ENCODE assay signal across 20 cellular contexts in genomic region chr2:58497189-58497588, GRCh38.
DNase-seq lines count a peak whose midpoint lies in the region; ATAC-seq and TF ChIP-seq lines count a peak whose summit lies in the region.
"Had no signal": no experiment of that assay in that cellular context is flagged by ENCODE, and none has a peak within 500 bp of the region (broad histone marks: within the 10 kb centered on the region; RNA-seq: fewer than 3 reads in every experiment).

No MANE protein-coding gene starts in this region.

- H3K9me3 ChIP-seq in NT2/D1 (ENCODE audit: insufficient read depth, low read length), result no peaks in the 10 kb centered on the region
- H3K9me3 ChIP-seq in colonic mucosa, result no peaks in the 10 kb centered on the region
- H3K9me3 ChIP-seq: prostate gland, SJCRH30 had no signal

- H3K4me3 ChIP-seq in GM23338, result no peak overlapping the region
- no peak overlapping the region for H3K4me3 ChIP-seq in NT2/D1 (ENCODE audit: insufficient read length, low read depth)
- H3K4me3 ChIP-seq in colonic mucosa, result no peak overlapping the region
- H3K4me3 ChIP-seq: prostate gland, SJCRH30 had no signal

- intact Hi-C loops in colonic mucosa (cut with DNase I), result no loop called here

- H3K27ac ChIP-seq in GM23338 (ENCODE audit: low read depth) (peak overlapping the region; percentile 18), foreskin keratinocyte (no peak overlapping the region), colonic mucosa (no peak overlapping the region)
- H3K27ac ChIP-seq: prostate gland, SJCRH30 had no signal

- peaks cover 67% of the 10 kb centered on the region for H3K4me1 ChIP-seq in GM23338 (ENCODE audit: insufficient read depth)
- H3K4me1 ChIP-seq in NT2/D1 (ENCODE audit: insufficient read depth, insufficient read length), result no peaks in the 10 kb centered on the region
- H3K4me1 ChIP-seq in foreskin keratinocyte, result no peaks in the 10 kb centered on the region
- H3K4me1 ChIP-seq in colonic mucosa, result no peaks in the 10 kb centered on the region
- H3K4me1 ChIP-seq: prostate gland, SJCRH30 had no signal

- H3K36me3 Mint-ChIP-seq in GM23338 (ENCODE audit: low read depth) (no peaks in the 10 kb centered on the region), nephron progenitor cell (ENCODE audit: low read depth) (no peaks in the 10 kb centered on the region)
- H3K36me3 Mint-ChIP-seq: activated naive CD8-positive, alpha-beta T cell treated with anti-CD3 and anti-CD28 coated beads for 36 hours; natural killer cell treated with Interleukin-12 subunit alpha and Interleukin-12 subunit beta and Interleukin-15 and Interleukin-18, amount 100 ng/mL, for 72 hours had no signal

- CTCF ChIA-PET in GM10248 (lab: Yijun Ruan, JAX), result no interaction called here

- no peaks in the 10 kb centered on the region for H3K36me3 ChIP-seq in GM23338 (ENCODE audit: insufficient read depth)
- no peaks in the 10 kb centered on the region for H3K36me3 ChIP-seq in NT2/D1 (ENCODE audit: insufficient read depth, insufficient read length, low read length)
- no peaks in the 10 kb centered on the region for H3K36me3 ChIP-seq in colonic mucosa
- H3K36me3 ChIP-seq: prostate gland, SJCRH30 had no signal

- no peak overlapping the region for H3K4me2 ChIP-seq in GM23338

- peak; percentile 81 for DNase-seq in GM23338 (ENCODE audit: low spot score)
- DNase-seq in NT2/D1 (ENCODE audit: low read depth, low spot score), result peak; percentile 62
- DNase-seq in foreskin keratinocyte, result peak; percentile 6 to 51
- no peak for DNase-seq in nephron progenitor cell
- DNase-seq in GM10248 (ENCODE audit: extremely low spot score), result no peak
- no peak for DNase-seq in COLO829 (ENCODE audit: low spot score)
- DNase-seq in colonic mucosa, result no peak
- DNase-seq: activated B cell treated with CpG ODN at 0.5 μM for 24 hours; activated naive CD8-positive, alpha-beta T cell treated with anti-CD3 and anti-CD28 coated beads for 36 hours; HFFc6; kidney; NCI-H1930; NCI-H524; SJCRH30; T-helper 17 cell had no signal

- H3K4me1 Mint-ChIP-seq in GM23338 (peaks cover 64% of the 10 kb centered on the region), nephron progenitor cell (peaks cover 44% of the 10 kb centered on the region)
- H3K4me1 Mint-ChIP-seq: activated B cell treated with CpG ODN at 0.5 μM for 24 hours; activated naive CD8-positive, alpha-beta T cell treated with anti-CD3 and anti-CD28 coated beads for 36 hours; T-helper 17 cell had no signal

- H3K9me3 Mint-ChIP-seq in GM23338 (no peaks in the 10 kb centered on the region), nephron progenitor cell (no peaks in the 10 kb centered on the region)
- H3K9me3 Mint-ChIP-seq: activated B cell treated with CpG ODN at 0.5 μM for 24 hours; activated naive CD8-positive, alpha-beta T cell treated with anti-CD3 and anti-CD28 coated beads for 36 hours; activated T-helper 1 cell treated with anti-CD3 and anti-CD28 coated beads, Interleukin-12 subunit alpha, Interleukin-12 subunit beta, Interleukin-2, Interleukin-4 antibody, amounts not matched to agents 30 ng/mL and 10 ng/mL and 1 ng/mL, durations not matched to agents 14 hours and 24 hours and 36 hours; HFFc6; natural killer cell treated with Interleukin-12 subunit alpha and Interleukin-12 subunit beta and Interleukin-15 and Interleukin-18, amount 100 ng/mL, for 72 hours had no signal

- no peaks in the 10 kb centered on the region for H4K20me1 ChIP-seq in GM23338 (replicated peaks; ENCODE audit: insufficient read depth)

- H3K27me3 Mint-ChIP-seq in GM23338 (ENCODE audit: insufficient read depth, low read depth, poor library complexity) (no peaks in the 10 kb centered on the region), nephron progenitor cell (ENCODE audit: low read depth, poor library complexity) (peaks cover 3% of the 10 kb centered on the region)
- H3K27me3 Mint-ChIP-seq: activated B cell treated with CpG ODN at 0.5 μM for 24 hours; activated naive CD8-positive, alpha-beta T cell treated with anti-CD3 and anti-CD28 coated beads for 36 hours; natural killer cell treated with Interleukin-12 subunit alpha and Interleukin-12 subunit beta and Interleukin-15 and Interleukin-18, amount 100 ng/mL, for 72 hours had no signal

- peak overlapping the region; percentile 33 for H3K4me3 Mint-ChIP-seq in GM23338
- H3K4me3 Mint-ChIP-seq in nephron progenitor cell, result peak overlapping the region; percentile 44
- H3K4me3 Mint-ChIP-seq: activated B cell treated with CpG ODN at 0.5 μM for 24 hours; activated naive CD8-positive, alpha-beta T cell treated with anti-CD3 and anti-CD28 coated beads for 36 hours; activated T-helper 1 cell treated with anti-CD3 and anti-CD28 coated beads, Interleukin-12 subunit alpha, Interleukin-12 subunit beta, Interleukin-2, Interleukin-4 antibody, amounts not matched to agents 30 ng/mL and 10 ng/mL and 1 ng/mL, durations not matched to agents 14 hours and 24 hours and 36 hours; HFFc6; natural killer cell treated with Interleukin-12 subunit alpha and Interleukin-12 subunit beta and Interleukin-15 and Interleukin-18, amount 100 ng/mL, for 72 hours; T-helper 17 cell had no signal

- TF ChIP-seq CTCF in GM23338 (conservative IDR thresholded peaks at IDR 0.05; ENCODE audit: low read depth in 2 of 2), result no peak
- TF ChIP-seq CTCF in foreskin keratinocyte (conservative IDR thresholded peaks at IDR 0.05), result no peak
- TF ChIP-seq CTCF in nephron progenitor cell (IDR thresholded peaks at IDR 0.05), result no peak
- no peak for TF ChIP-seq CTCF in GM10248 (IDR thresholded peaks at IDR 0.05; ENCODE audit: control extremely low read depth, extremely low read depth, low read depth, missing control alignments)
- no peak for TF ChIP-seq CTCF in colonic mucosa (IDR thresholded peaks at IDR 0.05)

- no peak overlapping the region for H2AFZ ChIP-seq in GM23338

- H3K9ac ChIP-seq in NT2/D1 (ENCODE audit: insufficient read length, low read depth) (no peak overlapping the region), colonic mucosa (ENCODE audit: low read depth in 2 of 2, low read length in 2 of 2) (no peak overlapping the region)

- H3K79me2 ChIP-seq in GM23338 (replicated peaks; ENCODE audit: insufficient read depth), result no peaks in the 10 kb centered on the region

- H3K27me3 ChIP-seq in GM23338 (ENCODE audit: insufficient read depth), result no peaks in the 10 kb centered on the region
- no peaks in the 10 kb centered on the region for H3K27me3 ChIP-seq in NT2/D1 (ENCODE audit: insufficient read depth, insufficient read length)
- no peaks in the 10 kb centered on the region for H3K27me3 ChIP-seq in foreskin keratinocyte
- no peaks in the 10 kb centered on the region for H3K27me3 ChIP-seq in colonic mucosa

- no peaks in the 10 kb centered on the region for H3K9me2 ChIP-seq in GM23338 (ENCODE audit: insufficient read depth)

- no peaks in the 10 kb centered on the region for H3F3A ChIP-seq in GM23338 (replicated peaks; ENCODE audit: low read depth)

- POLR2A ChIA-PET in GM10248 (lab: Yijun Ruan, JAX), result no interaction called here

- ATAC-seq in GM23338 (peak; percentile 97), foreskin keratinocyte (peak; percentile 33), SK-N-SH treated with all-trans-retinoic acid at 6 μM for 48 hours (no peak)
- ATAC-seq: esophagus mucosa; natural killer cell treated with Interleukin-12 subunit alpha and Interleukin-12 subunit beta and Interleukin-15 and Interleukin-18, amount 100 ng/mL, for 72 hours; T-helper 17 cell had no signal

- H3K27ac Mint-ChIP-seq in GM23338 (peak overlapping the region; percentile 95), nephron progenitor cell (peak overlapping the region; percentile 26)
- H3K27ac Mint-ChIP-seq: activated B cell treated with CpG ODN at 0.5 μM for 24 hours; activated naive CD8-positive, alpha-beta T cell treated with anti-CD3 and anti-CD28 coated beads for 36 hours; activated T-helper 1 cell treated with anti-CD3 and anti-CD28 coated beads, Interleukin-12 subunit alpha, Interleukin-12 subunit beta, Interleukin-2, Interleukin-4 antibody, amounts not matched to agents 30 ng/mL and 10 ng/mL and 1 ng/mL, durations not matched to agents 14 hours and 24 hours and 36 hours; HFFc6; natural killer cell treated with Interleukin-12 subunit alpha and Interleukin-12 subunit beta and Interleukin-15 and Interleukin-18, amount 100 ng/mL, for 72 hours; T-helper 17 cell had no signal

TF ChIP-seq in SK-N-SH treated with all-trans-retinoic acid at 6 μM for 48 hours, 23 proteins besides CTCF, POLR2A, EP300 and RAD21 (continues in another document):
- TF ChIP-seq ZNF8 (CRISPR knock-in tag; IDR thresholded peaks at IDR 0.05) (no peak), TSHZ2 (CRISPR knock-in tag; IDR thresholded peaks at IDR 0.05) (no peak), ZFP30 (CRISPR knock-in tag; IDR thresholded peaks at IDR 0.05) (no peak), BACH2 (CRISPR knock-in tag; IDR thresholded peaks at IDR 0.05; ENCODE audit: borderline replicate concordance) (no peak), TCF4 (CRISPR knock-in tag; IDR thresholded peaks at IDR 0.05; ENCODE audit: borderline replicate concordance) (no peak), TOX (CRISPR knock-in tag; IDR thresholded peaks at IDR 0.05; ENCODE audit: borderline replicate concordance) (no peak)

Comparison
In these comparisons a context has a peak if more than half of its experiments do, and no peak if none do; other contexts are left out.
1. DNase-seq: peak in GM23338 (single experiment), NT2/D1 (single experiment) and foreskin keratinocyte (2 of 2); none in nephron progenitor cell (single experiment), GM10248 (single experiment), COLO829 (single experiment) and colonic mucosa (single experiment).